Comparison of ENCODE assay signal across 11 cellular contexts in the genomic region with DNA sequence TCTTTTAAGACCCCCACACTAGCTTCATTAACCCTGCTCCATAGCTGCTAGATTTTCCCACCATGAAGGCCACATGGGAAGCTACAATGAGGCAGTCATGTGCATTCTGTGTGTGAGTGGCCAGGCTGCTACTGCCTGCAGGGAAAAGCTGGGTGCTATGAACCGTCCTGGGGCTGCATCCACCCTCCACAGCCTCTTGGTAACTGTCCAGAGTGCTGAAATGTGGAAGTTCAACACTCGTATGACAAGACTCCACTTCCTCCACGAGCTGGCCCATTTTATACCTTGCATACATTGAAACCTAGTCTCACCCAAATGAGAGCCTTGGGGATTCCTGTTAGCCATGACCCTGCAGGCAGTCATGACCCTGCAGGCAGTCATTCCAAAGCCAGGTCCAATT. TPM values are rescaled to one million over a fixed set of nuclear protein-coding genes. Genes with fewer than 3 reads are reported as not detected.
DNase-seq lines count a peak whose midpoint lies in the region; ATAC-seq and TF ChIP-seq lines count a peak whose summit lies in the region.
"Had no signal": no experiment of that assay in that cellular context is flagged by ENCODE, and none has a peak within 500 bp of the region (broad histone marks: within the 10 kb centered on the region; RNA-seq: fewer than 3 reads in every experiment).

No MANE protein-coding gene starts in this region.

- no peaks in the 10 kb centered on the region for H3K9me3 ChIP-seq in DND-41 (ENCODE audit: insufficient read depth, low read length, severe bottlenecking)

- peak; percentile 47 for DNase-seq in DND-41
- DNase-seq in HT1080 (ENCODE audit: low read depth) = peak; percentile 31
- peak; percentile 3 for DNase-seq in amniotic epithelial cell (ENCODE audit: low read depth)
- DNase-seq in kidney glomerular epithelial cell (lab: John Stamatoyannopoulos, UW) = peak; percentile 32
- no peak for DNase-seq in stimulated activated naive B cell treated with anti-CD40 and anti-IgM and Interleukin-4, amounts not matched to agents 10 μg/mL and 1 μg/mL and 100 μg/mL, for 72 hours
- DNase-seq in activated naive CD8-positive, alpha-beta T cell treated with anti-CD3 and anti-CD28 coated beads for 36 hours = no peak
- DNase-seq: activated T-cell treated with anti-CD3 and anti-CD28 coated beads, Interleukin-2, amount 50 U/mL, for 1 hour had no signal

- no peak for TF ChIP-seq CTCF in DND-41 (IDR thresholded peaks at IDR 0.05; ENCODE audit: borderline replicate concordance, extremely low read depth, low read length, poor library complexity, severe bottlenecking)

- no peaks in the 10 kb centered on the region for H3K36me3 ChIP-seq in DND-41 (ENCODE audit: insufficient read depth, low read length)

- no peak overlapping the region for H3K27ac Mint-ChIP-seq in stimulated activated naive B cell treated with anti-CD40 and anti-IgM and Interleukin-4, amounts not matched to agents 10 μg/mL and 1 μg/mL and 100 μg/mL, for 72 hours
- H3K27ac Mint-ChIP-seq in activated naive CD8-positive, alpha-beta T cell treated with anti-CD3 and anti-CD28 coated beads for 36 hours = no peak overlapping the region

- no peaks in the 10 kb centered on the region for H3K4me1 ChIP-seq in DND-41 (ENCODE audit: insufficient read depth, low read length)

- H3K9me3 Mint-ChIP-seq in stimulated activated naive B cell treated with anti-CD40 and anti-IgM and Interleukin-4, amounts not matched to agents 10 μg/mL and 1 μg/mL and 100 μg/mL, for 72 hours = peaks cover 2 to 5% of the 10 kb centered on the region in 2 donors
- no peaks in the 10 kb centered on the region for H3K9me3 Mint-ChIP-seq in activated naive CD8-positive, alpha-beta T cell treated with anti-CD3 and anti-CD28 coated beads for 36 hours

- ATAC-seq in DND-41 (ENCODE audit: insufficient read depth, low read depth) (peak; percentile 85), GM21528 (IDR thresholded peaks at IDR 0.05; ENCODE audit: low FRiP score, unreplicated experiment) (no peak)
- no peak for ATAC-seq in activated CD4-positive, CD25-positive, alpha-beta regulatory T cell treated with anti-CD3 and anti-CD28 coated beads, Interleukin-2, amount 50 U/mL, for 24 hours
- ATAC-seq in stimulated activated naive B cell treated with anti-CD40 and anti-IgM and Interleukin-4, amounts not matched to agents 10 μg/mL and 1 μg/mL and 100 μg/mL, for 72 hours (replicated peaks) = no peak
- ATAC-seq: Panc1 had no signal

- no peaks in the 10 kb centered on the region for H3K4me1 Mint-ChIP-seq in stimulated activated naive B cell treated with anti-CD40 and anti-IgM and Interleukin-4, amounts not matched to agents 10 μg/mL and 1 μg/mL and 100 μg/mL, for 72 hours
- H3K4me1 Mint-ChIP-seq in activated naive CD8-positive, alpha-beta T cell treated with anti-CD3 and anti-CD28 coated beads for 36 hours = no peaks in the 10 kb centered on the region

- H3K27me3 ChIP-seq in DND-41 (ENCODE audit: insufficient read depth, low read length, poor library complexity) = no peaks in the 10 kb centered on the region

- no peak overlapping the region for H3K4me3 Mint-ChIP-seq in stimulated activated naive B cell treated with anti-CD40 and anti-IgM and Interleukin-4, amounts not matched to agents 10 μg/mL and 1 μg/mL and 100 μg/mL, for 72 hours
- H3K4me3 Mint-ChIP-seq in activated naive CD8-positive, alpha-beta T cell treated with anti-CD3 and anti-CD28 coated beads for 36 hours = no peak overlapping the region

- H3K79me2 ChIP-seq in DND-41 (ENCODE audit: insufficient read depth, low read length) = no peaks in the 10 kb centered on the region

- no peak overlapping the region for H3K9ac ChIP-seq in DND-41 (ENCODE audit: low read depth, low read length)

- no peak overlapping the region for H3K4me2 ChIP-seq in DND-41 (ENCODE audit: insufficient read depth, low read length)

- no peak overlapping the region for H2AFZ ChIP-seq in DND-41 (ENCODE audit: low read depth, low read length)

- H3K36me3 Mint-ChIP-seq in stimulated activated naive B cell treated with anti-CD40 and anti-IgM and Interleukin-4, amounts not matched to agents 10 μg/mL and 1 μg/mL and 100 μg/mL, for 72 hours = no peaks in the 10 kb centered on the region
- H3K36me3 Mint-ChIP-seq in activated naive CD8-positive, alpha-beta T cell treated with anti-CD3 and anti-CD28 coated beads for 36 hours = no peaks in the 10 kb centered on the region

- H3K4me3 ChIP-seq in DND-41 (ENCODE audit: low read depth in 1 of 2, low read length in 2 of 2) = no peak overlapping the region

- no peaks in the 10 kb centered on the region; the same call in 1 of the 2 replicates for H4K20me1 ChIP-seq in DND-41 (ENCODE audit: insufficient read depth, low read length)

- H3K27ac ChIP-seq in DND-41 (ENCODE audit: low read length) = no peak overlapping the region
- H3K27ac ChIP-seq: epithelial cell of prostate had no signal

- H3K27me3 Mint-ChIP-seq in stimulated activated naive B cell treated with anti-CD40 and anti-IgM and Interleukin-4, amounts not matched to agents 10 μg/mL and 1 μg/mL and 100 μg/mL, for 72 hours = peaks cover 0 to 5% of the 10 kb centered on the region in 2 donors
- H3K27me3 Mint-ChIP-seq in activated naive CD8-positive, alpha-beta T cell treated with anti-CD3 and anti-CD28 coated beads for 36 hours = peaks cover 14% of the 10 kb centered on the region

RNA-seq across cellular contexts. Expression of gene CUZD1, which starts 59.4 kb away (rescaled TPM):
- 0.47 and 0.55 TPM in 2 replicates for total RNA-seq in HT1080 (2014; rRNA removed; shearing (Covaris generic))
- polyA plus RNA-seq in HT1080 (2015; cell fraction: cytosol; rRNA removed) = 0.64 and 1.0 TPM in 2 replicates
- 2.8 TPM in 2 replicates for polyA plus RNA-seq in HT1080 (2015; cell fraction: nucleus; rRNA removed)
- 1 to 10 TPM; 1.7 to 2.0 TPM for total RNA-seq in activated naive CD8-positive, alpha-beta T cell treated with anti-CD3 and anti-CD28 coated beads for 36 hours

Comparison
In these comparisons a context has a peak if more than half of its experiments do, and no peak if none do; other contexts are left out.
1. DNase-seq: peak in DND-41 (single experiment), HT1080 (single experiment), amniotic epithelial cell (single experiment) and kidney glomerular epithelial cell (single experiment); none in stimulated activated naive B cell treated with anti-CD40 and anti-IgM and Interleukin-4, amounts not matched to agents 10 μg/mL and 1 μg/mL and 100 μg/mL, for 72 hours (single experiment) and activated naive CD8-positive, alpha-beta T cell treated with anti-CD3 and anti-CD28 coated beads for 36 hours (single experiment).